ENCODE assay signal across 8 cellular contexts in the genomic region with DNA sequence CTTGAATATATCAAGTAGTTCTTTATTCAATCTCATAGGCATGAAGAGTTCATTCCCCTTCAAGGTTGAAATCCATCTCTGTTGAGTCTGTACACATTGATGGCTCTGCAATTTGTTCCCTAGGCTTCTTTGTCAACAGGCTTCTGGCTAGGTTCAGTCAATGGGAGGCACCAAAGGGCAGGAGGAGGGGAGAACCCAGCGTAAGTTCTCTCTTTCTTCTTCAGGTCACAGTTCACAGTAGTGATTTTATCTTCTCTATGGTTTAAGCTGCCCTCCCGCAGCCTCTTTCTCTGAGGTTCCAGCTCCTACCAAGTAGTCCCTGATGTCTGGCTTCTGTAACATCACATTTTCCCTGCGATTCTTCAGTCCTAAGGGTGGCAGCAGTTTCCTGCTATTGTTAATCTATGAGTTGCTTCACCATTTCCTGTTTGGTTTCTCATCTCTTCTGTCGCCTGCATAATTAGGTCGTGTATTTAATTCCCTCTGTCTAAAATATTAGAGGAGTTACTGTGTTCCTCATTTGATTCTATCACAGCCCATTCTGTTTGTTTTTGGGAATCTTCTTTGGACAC.
A peak's percentile ranks its signal among the peaks of the same experiment; 100 is the strongest.
DNase-seq lines count a peak whose midpoint lies in the region; ATAC-seq lines count a peak whose summit lies in the region.

No MANE protein-coding gene starts in this region.

- no peaks in the 10 kb centered on the region for H3K36me3 Mint-ChIP-seq in activated T-cell treated with anti-CD3 and anti-CD28 coated beads, Interleukin-2, amount 50 U/mL, for 4 hours (ENCODE audit: insufficient read depth)

- peak; percentile 55 for DNase-seq in COR-L47 (lab: John Stamatoyannopoulos, UW)
- DNase-seq in Kasumi-1 (lab: John Stamatoyannopoulos, UW) = peak; percentile 26 to 65
- DNase-seq in activated T-cell treated with anti-CD3 and anti-CD28 coated beads, Interleukin-2, amount 50 U/mL, for 4 hours = peak; percentile 6
- DNase-seq in kidney tubule cell (ENCODE audit: low spot score) = peak; percentile 20
- no peak for DNase-seq in effector memory CD4-positive, alpha-beta T cell
- no peak for DNase-seq in NCI-H1417 treated with DMSO at 0.1 percent for 48 hours (lab: John Stamatoyannopoulos, UW)
- no peak for DNase-seq in left colon
- DNase-seq in HT-29 (ENCODE audit: low spot score) = no peak

- peaks cover 5% of the 10 kb centered on the region for H3K4me1 ChIP-seq in effector memory CD4-positive, alpha-beta T cell (ENCODE audit: control insufficient read depth, insufficient read depth, low read length, poor library complexity, severe bottlenecking)

- no peak overlapping the region for H3K27ac ChIP-seq in effector memory CD4-positive, alpha-beta T cell (ENCODE audit: insufficient read depth, low read length, poor library complexity, severe bottlenecking)

- peak overlapping the region; percentile 59 for H3K4me3 Mint-ChIP-seq in activated T-cell treated with anti-CD3 and anti-CD28 coated beads, Interleukin-2, amount 50 U/mL, for 4 hours

- intact Hi-C loops in left colon (cut with DNase I, micrococcal nuclease) = loop anchor here in 1 of 2 donors (10.0 kb wide), 1 partner anchor 128 kb away; no protein-coding TSS in a partner anchor

- ATAC-seq in activated T-cell treated with anti-CD3 and anti-CD28 coated beads, Interleukin-2, amount 50 U/mL, for 4 hours = peak; percentile 77 to 82
- no peak for ATAC-seq in left colon

- no peaks in the 10 kb centered on the region for H3K9me3 Mint-ChIP-seq in activated T-cell treated with anti-CD3 and anti-CD28 coated beads, Interleukin-2, amount 50 U/mL, for 4 hours

- no peaks in the 10 kb centered on the region for H3K36me3 ChIP-seq in effector memory CD4-positive, alpha-beta T cell (ENCODE audit: control insufficient read depth, insufficient read depth, low read length)

- peaks cover 15% of the 10 kb centered on the region for H3K4me1 Mint-ChIP-seq in activated T-cell treated with anti-CD3 and anti-CD28 coated beads, Interleukin-2, amount 50 U/mL, for 4 hours (ENCODE audit: low read depth)

- no peaks in the 10 kb centered on the region for H3K9me3 ChIP-seq in effector memory CD4-positive, alpha-beta T cell (ENCODE audit: control insufficient read depth, low read length)

- H3K27me3 Mint-ChIP-seq in activated T-cell treated with anti-CD3 and anti-CD28 coated beads, Interleukin-2, amount 50 U/mL, for 4 hours (ENCODE audit: low read depth) = peaks cover 2% of the 10 kb centered on the region

- H3K4me3 ChIP-seq in effector memory CD4-positive, alpha-beta T cell (ENCODE audit: insufficient read depth, low read depth, low read length, poor library complexity, severe bottlenecking) = no peak overlapping the region

- H3K27me3 ChIP-seq in effector memory CD4-positive, alpha-beta T cell (replicated peaks; ENCODE audit: control insufficient read depth, insufficient read depth, low read length, poor library complexity, severe bottlenecking) = no peaks in the 10 kb centered on the region

Comparison
In these comparisons a context has a peak if more than half of its experiments do, and no peak if none do; other contexts are left out.
1. DNase-seq: peak in COR-L47 (single experiment), Kasumi-1 (2 of 2), activated T-cell treated with anti-CD3 and anti-CD28 coated beads, Interleukin-2, amount 50 U/mL, for 4 hours (single experiment) and kidney tubule cell (single experiment); none in effector memory CD4-positive, alpha-beta T cell (0 of 3), NCI-H1417 treated with DMSO at 0.1 percent for 48 hours (single experiment), left colon (0 of 2) and HT-29 (single experiment).